In the genomic region with DNA sequence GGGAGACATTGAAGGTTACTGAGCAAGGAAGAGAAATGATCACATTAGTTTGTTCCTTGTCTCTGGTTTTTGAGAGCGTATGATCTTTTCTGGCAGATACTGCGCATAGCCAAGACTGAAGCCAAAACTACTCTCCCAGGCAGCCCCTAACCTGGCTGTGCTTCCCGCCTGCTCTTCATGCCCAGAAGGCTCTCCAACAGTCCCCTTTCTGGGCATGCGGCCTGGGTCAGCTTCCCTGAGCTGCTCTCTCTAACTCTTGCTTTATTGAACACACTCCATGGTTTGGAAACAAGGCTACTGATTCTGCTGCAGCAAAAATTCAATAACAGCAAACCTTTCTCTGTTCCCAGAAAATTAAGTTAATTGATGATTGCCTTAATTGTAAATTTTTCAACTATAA, we compare ENCODE assay signal across 17 cellular contexts.
A peak's percentile ranks its signal among the peaks of the same experiment; 100 is the strongest.
DNase-seq lines count a peak whose midpoint lies in the region; ATAC-seq and TF ChIP-seq lines count a peak whose summit lies in the region.
"Had no signal": no experiment of that assay in that cellular context is flagged by ENCODE, and none has a peak within 500 bp of the region (broad histone marks: within the 10 kb centered on the region; RNA-seq: fewer than 3 reads in every experiment).

No MANE protein-coding gene starts in this region.

- H3K9me3 ChIP-seq in MG63 = no peaks in the 10 kb centered on the region

- no peak for TF ChIP-seq CTCF in GM20000 (IDR thresholded peaks at IDR 0.05; ENCODE audit: extremely low read depth, missing control alignments)

- H3K27me3 ChIP-seq in MG63 = peaks cover 3% of the 10 kb centered on the region; the same call in 1 of the 2 replicates

- peak; percentile 81 for DNase-seq in NCI-H446 treated with DMSO at 0.1 percent for 48 hours (lab: John Stamatoyannopoulos, UW)
- DNase-seq in midbrain (lab: John Stamatoyannopoulos, UW) = peak; percentile 20
- DNase-seq in sciatic nerve (ENCODE audit: low spot score) = no peak
- DNase-seq in MG63 = no peak
- no peak for DNase-seq in T-helper 9 cell
- no peak for DNase-seq in GM20000 (ENCODE audit: low spot score)
- no peak for DNase-seq in activated effector memory CD4-positive, alpha-beta T cell treated with Interleukin-2 at 50 U/mL for 16 hours
- DNase-seq: ACHN; Caco-2; CD4-positive, alpha-beta T cell; DMS153; DMS79; GF-D8; GOT3; H7; HFFc6 had no signal

- H3K36me3 ChIP-seq in MG63 = no peaks in the 10 kb centered on the region

- no peak overlapping the region for H3K4me3 ChIP-seq in MG63

- peak; percentile 50 for ATAC-seq in sciatic nerve
- ATAC-seq: HCT116 had no signal

- intact Hi-C loops in sciatic nerve (cut with DNase I) = no loop called here

Comparison
In these comparisons a context has a peak if more than half of its experiments do, and no peak if none do; other contexts are left out.
1. DNase-seq: peak in NCI-H446 treated with DMSO at 0.1 percent for 48 hours (single experiment) and midbrain (single experiment); none in sciatic nerve (single experiment), MG63 (single experiment), T-helper 9 cell (single experiment), GM20000 (single experiment) and activated effector memory CD4-positive, alpha-beta T cell treated with Interleukin-2 at 50 U/mL for 16 hours (single experiment).